Comparison of ENCODE assay signal across 8 cellular contexts in genomic region chr6:26312501-26313390, GRCh38. TPM values are rescaled to one million over a fixed set of nuclear protein-coding genes. Genes with fewer than 3 reads are reported as not detected.
DNase-seq lines count a peak whose midpoint lies in the region; ATAC-seq and TF ChIP-seq lines count a peak whose summit lies in the region.

No MANE protein-coding gene starts in this region.

- no peaks in the 10 kb centered on the region for H3K9me3 Mint-ChIP-seq in activated CD4-positive, alpha-beta memory T cell treated with anti-CD3 and anti-CD28 coated beads, Interleukin-2, amount 10 ng/mL, durations not matched to agents 7 days and 5 days

- ATAC-seq in HG03354 (IDR thresholded peaks at IDR 0.05; ENCODE audit: poor library complexity, severe bottlenecking, unreplicated experiment), result peak; percentile 46

- peak overlapping the region; percentile 82 for H3K27ac Mint-ChIP-seq in activated CD4-positive, alpha-beta memory T cell treated with anti-CD3 and anti-CD28 coated beads, Interleukin-2, amount 10 ng/mL, durations not matched to agents 7 days and 5 days

- no peak overlapping the region for H3K23ac ChIP-seq in mesenchymal stem cell (ENCODE audit: low read length in 2 of 2)

- no peak for TF ChIP-seq CTCF in GM12865 (IDR thresholded peaks at IDR 0.05; ENCODE audit: insufficient read depth, low read depth, low read length, missing control alignments)
- TF ChIP-seq CTCF in GM10248 (IDR thresholded peaks at IDR 0.05; ENCODE audit: control extremely low read depth, extremely low read depth, low read depth, missing control alignments), result no peak

- H3K36me3 ChIP-seq in ectodermal cell (ENCODE audit: control insufficient read depth, insufficient read depth, low read length) (no peaks in the 10 kb centered on the region), mesenchymal stem cell (ENCODE audit: control insufficient read depth in 1 of 2, insufficient read depth in 2 of 2, low read depth in 1 of 2, low read length in 2 of 2) (no peaks in the 10 kb centered on the region)

- POLR2A ChIA-PET in activated CD4-positive, alpha-beta memory T cell treated with anti-CD3 and anti-CD28 coated beads, Interleukin-2, amount 10 ng/mL, durations not matched to agents 7 days and 5 days (lab: Charles Lee), result interaction anchor here (1.0 to 6.9 kb wide), 6 partner anchors 9 to 153 kb away, joined by 3 to 55 read pairs (median 6); a partner anchor contains a TSS
- POLR2A ChIA-PET in GM10248 (lab: Yijun Ruan, JAX), result interaction anchor here (1.1 kb wide), 1 partner anchor 40 kb away, joined by 4 read pairs; a partner anchor contains a TSS

- H3K18ac ChIP-seq in mesenchymal stem cell (ENCODE audit: low read depth in 1 of 2, low read length in 2 of 2), result no peak overlapping the region

- H2BK5ac ChIP-seq in mesenchymal stem cell (ENCODE audit: low read depth, low read length, poor library complexity, severe bottlenecking), result no peak overlapping the region

- H3K27me3 Mint-ChIP-seq in activated CD4-positive, alpha-beta memory T cell treated with anti-CD3 and anti-CD28 coated beads, Interleukin-2, amount 10 ng/mL, durations not matched to agents 7 days and 5 days, result no peaks in the 10 kb centered on the region

- peak; percentile 92 for DNase-seq in GM12865 (ENCODE audit: low read depth)
- DNase-seq in NCI-H748 (lab: John Stamatoyannopoulos, UW; ENCODE audit: unreplicated experiment), result peak; percentile 91
- peak; percentile 81 for DNase-seq in activated CD4-positive, alpha-beta memory T cell treated with anti-CD3 and anti-CD28 coated beads, Interleukin-2, amount 10 ng/mL, durations not matched to agents 7 days and 5 days
- peak; percentile 94 for DNase-seq in mesenchymal stem cell
- peak; percentile 79 for DNase-seq in stimulated activated CD8-positive, alpha-beta memory T cell treated with anti-CD3 and anti-CD28 coated beads, Interleukin-12 subunit alpha, Interleukin-12 subunit beta, amount 100 ng/mL, for 1 hour (ENCODE audit: low read depth)
- DNase-seq in GM10248 (ENCODE audit: extremely low spot score), result no peak

- H2BK12ac ChIP-seq in mesenchymal stem cell (ENCODE audit: low read length in 2 of 2), result no peak overlapping the region

- H3K9ac ChIP-seq in mesenchymal stem cell (ENCODE audit: low read length), result peak overlapping the region; percentile 79

- H3K4me3 ChIP-seq in GM12865 (ENCODE audit: low read depth, low read length) (peak overlapping the region; percentile 72), ectodermal cell (ENCODE audit: insufficient read depth, low read depth, low read length) (peak overlapping the region; percentile 64), mesenchymal stem cell (ENCODE audit: insufficient read depth in 1 of 2, low read depth in 1 of 2, low read length in 2 of 2) (peak overlapping the region; percentile 20 to 79)

- no peak overlapping the region for H2AK5ac ChIP-seq in mesenchymal stem cell (ENCODE audit: low read length, severe bottlenecking)

- H4K91ac ChIP-seq in mesenchymal stem cell (ENCODE audit: low read length), result no peak overlapping the region

- H3K4me3 Mint-ChIP-seq in activated CD4-positive, alpha-beta memory T cell treated with anti-CD3 and anti-CD28 coated beads, Interleukin-2, amount 10 ng/mL, durations not matched to agents 7 days and 5 days, result peak overlapping the region; percentile 83

- CTCF ChIA-PET in activated CD4-positive, alpha-beta memory T cell treated with anti-CD3 and anti-CD28 coated beads, Interleukin-2, amount 10 ng/mL, durations not matched to agents 7 days and 5 days (lab: Charles Lee), result interaction anchor here (0.6 kb wide), 1 partner anchor 154 kb away, joined by 4 read pairs; no protein-coding TSS in a partner anchor
- CTCF ChIA-PET in GM10248 (lab: Yijun Ruan, JAX), result no interaction called here

- H3K36me3 Mint-ChIP-seq in activated CD4-positive, alpha-beta memory T cell treated with anti-CD3 and anti-CD28 coated beads, Interleukin-2, amount 10 ng/mL, durations not matched to agents 7 days and 5 days (ENCODE audit: low read depth), result peaks cover 5% of the 10 kb centered on the region

- no peak overlapping the region for H3K14ac ChIP-seq in mesenchymal stem cell (ENCODE audit: low read length in 2 of 2)

- no peak overlapping the region for H2BK15ac ChIP-seq in mesenchymal stem cell (ENCODE audit: low read depth, poor library complexity, severe bottlenecking)

- no peak overlapping the region for H2AFZ ChIP-seq in mesenchymal stem cell (ENCODE audit: low read depth, low read length)

- peaks cover 3% of the 10 kb centered on the region for H3K27me3 ChIP-seq in ectodermal cell (ENCODE audit: control insufficient read depth, insufficient read depth, low read length, poor library complexity, severe bottlenecking)
- H3K27me3 ChIP-seq in mesenchymal stem cell (ENCODE audit: control insufficient read depth in 1 of 2, insufficient read depth in 1 of 2, low read length in 2 of 2), result no peaks in the 10 kb centered on the region

- H3K9me3 ChIP-seq in ectodermal cell (ENCODE audit: control insufficient read depth, low read length) (no peaks in the 10 kb centered on the region), mesenchymal stem cell (ENCODE audit: control insufficient read depth, low read length) (no peaks in the 10 kb centered on the region)

- peaks cover 53% of the 10 kb centered on the region for H3K4me1 Mint-ChIP-seq in activated CD4-positive, alpha-beta memory T cell treated with anti-CD3 and anti-CD28 coated beads, Interleukin-2, amount 10 ng/mL, durations not matched to agents 7 days and 5 days

- no peaks in the 10 kb centered on the region for H3K79me1 ChIP-seq in mesenchymal stem cell (replicated peaks; ENCODE audit: low read length, poor library complexity, severe bottlenecking)

- no peak overlapping the region for H3K4ac ChIP-seq in mesenchymal stem cell (ENCODE audit: low read depth in 1 of 2, low read length in 2 of 2)

- WGBS in ectodermal cell, 2 experiments, result 1% methylated on average over 33 to 34 of the region's 34 CpGs
- 1% methylated on average over 29 of the region's 34 CpGs for WGBS in mesenchymal stem cell

- peak overlapping the region; percentile 66 for H3K4me2 ChIP-seq in mesenchymal stem cell (ENCODE audit: low read length, poor library complexity, severe bottlenecking)

- no peak overlapping the region for H4K8ac ChIP-seq in mesenchymal stem cell (ENCODE audit: low read length)

- H3K27ac ChIP-seq in ectodermal cell (ENCODE audit: insufficient read depth, low read depth, low read length, poor library complexity, severe bottlenecking) (peak overlapping the region; percentile 26), mesenchymal stem cell (ENCODE audit: low read length, poor library complexity, severe bottlenecking) (peak overlapping the region; percentile 83)

- H3K4me1 ChIP-seq in ectodermal cell (ENCODE audit: control insufficient read depth, insufficient read depth, low read length) (no peaks in the 10 kb centered on the region), mesenchymal stem cell (ENCODE audit: control insufficient read depth, insufficient read depth, low read depth, low read length) (peaks cover 1% of the 10 kb centered on the region)

- no peak overlapping the region for H2BK120ac ChIP-seq in mesenchymal stem cell (ENCODE audit: low read depth, low read length)

RNA-seq across cellular contexts. Expression of gene BTN3A2, which starts 52.3 kb away (rescaled TPM):
- 100 to 1,000 TPM; 120 to 130 TPM for total RNA-seq in activated CD4-positive, alpha-beta memory T cell treated with anti-CD3 and anti-CD28 coated beads, Interleukin-2, amount 10 ng/mL, durations not matched to agents 7 days and 5 days
- 6.4 TPM for polyA plus RNA-seq in ectodermal cell (2013, experiment 1 of 4)
- 4.5 TPM for polyA plus RNA-seq in ectodermal cell (2013, experiment 2 of 4)
- 3.4 TPM for polyA plus RNA-seq in ectodermal cell (2013, experiment 3 of 4)
- 3.0 TPM for polyA plus RNA-seq in ectodermal cell (2013, experiment 4 of 4)
- polyA plus RNA-seq in mesenchymal stem cell (2013, experiment 1 of 2), result 31.1 TPM
- polyA plus RNA-seq in mesenchymal stem cell (2013, experiment 2 of 2), result 32.3 TPM
